Comparison of ENCODE assay signal across 1 cellular context in the genomic region with DNA sequence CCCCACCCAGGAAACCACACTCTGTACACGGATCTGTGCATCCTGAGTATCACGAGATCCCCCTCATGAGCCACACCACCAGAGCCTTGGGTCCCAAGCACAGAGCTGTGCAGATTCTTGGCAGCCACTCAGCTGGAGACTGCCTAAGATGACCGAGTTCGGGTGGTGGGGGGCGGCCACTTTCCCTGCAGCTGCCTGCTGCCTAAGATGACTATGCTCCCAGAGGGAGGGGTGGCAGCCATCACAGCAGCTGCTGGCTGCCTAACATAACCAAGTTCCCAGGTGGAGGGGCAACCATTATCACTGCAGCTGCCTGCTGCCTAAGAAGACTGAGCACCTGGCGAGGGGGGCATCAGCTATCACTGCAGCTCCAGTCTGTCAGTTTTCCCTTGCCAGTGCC.
TF ChIP-seq lines count a peak whose summit lies in the region.

No MANE protein-coding gene starts in this region.

TF ChIP-seq in WTC11, 78 proteins besides CTCF, POLR2A, EP300 and RAD21 (continued from another document):
- TF ChIP-seq, protein P1, sequence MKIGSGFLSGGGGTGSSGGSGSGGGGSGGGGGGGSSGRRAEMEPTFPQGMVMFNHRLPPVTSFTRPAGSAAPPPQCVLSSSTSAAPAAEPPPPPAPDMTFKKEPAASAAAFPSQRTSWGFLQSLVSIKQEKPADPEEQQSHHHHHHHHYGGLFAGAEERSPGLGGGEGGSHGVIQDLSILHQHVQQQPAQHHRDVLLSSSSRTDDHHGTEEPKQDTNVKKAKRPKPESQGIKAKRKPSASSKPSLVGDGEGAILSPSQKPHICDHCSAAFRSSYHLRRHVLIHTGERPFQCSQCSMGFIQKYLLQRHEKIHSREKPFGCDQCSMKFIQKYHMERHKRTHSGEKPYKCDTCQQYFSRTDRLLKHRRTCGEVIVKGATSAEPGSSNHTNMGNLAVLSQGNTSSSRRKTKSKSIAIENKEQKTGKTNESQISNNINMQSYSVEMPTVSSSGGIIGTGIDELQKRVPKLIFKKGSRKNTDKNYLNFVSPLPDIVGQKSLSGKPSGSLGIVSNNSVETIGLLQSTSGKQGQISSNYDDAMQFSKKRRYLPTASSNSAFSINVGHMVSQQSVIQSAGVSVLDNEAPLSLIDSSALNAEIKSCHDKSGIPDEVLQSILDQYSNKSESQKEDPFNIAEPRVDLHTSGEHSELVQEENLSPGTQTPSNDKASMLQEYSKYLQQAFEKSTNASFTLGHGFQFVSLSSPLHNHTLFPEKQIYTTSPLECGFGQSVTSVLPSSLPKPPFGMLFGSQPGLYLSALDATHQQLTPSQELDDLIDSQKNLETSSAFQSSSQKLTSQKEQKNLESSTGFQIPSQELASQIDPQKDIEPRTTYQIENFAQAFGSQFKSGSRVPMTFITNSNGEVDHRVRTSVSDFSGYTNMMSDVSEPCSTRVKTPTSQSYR (CRISPR knock-in tag; IDR thresholded peaks at IDR 0.05), result no peak
